ENCODE assay signal across 12 cellular contexts in the genomic region with DNA sequence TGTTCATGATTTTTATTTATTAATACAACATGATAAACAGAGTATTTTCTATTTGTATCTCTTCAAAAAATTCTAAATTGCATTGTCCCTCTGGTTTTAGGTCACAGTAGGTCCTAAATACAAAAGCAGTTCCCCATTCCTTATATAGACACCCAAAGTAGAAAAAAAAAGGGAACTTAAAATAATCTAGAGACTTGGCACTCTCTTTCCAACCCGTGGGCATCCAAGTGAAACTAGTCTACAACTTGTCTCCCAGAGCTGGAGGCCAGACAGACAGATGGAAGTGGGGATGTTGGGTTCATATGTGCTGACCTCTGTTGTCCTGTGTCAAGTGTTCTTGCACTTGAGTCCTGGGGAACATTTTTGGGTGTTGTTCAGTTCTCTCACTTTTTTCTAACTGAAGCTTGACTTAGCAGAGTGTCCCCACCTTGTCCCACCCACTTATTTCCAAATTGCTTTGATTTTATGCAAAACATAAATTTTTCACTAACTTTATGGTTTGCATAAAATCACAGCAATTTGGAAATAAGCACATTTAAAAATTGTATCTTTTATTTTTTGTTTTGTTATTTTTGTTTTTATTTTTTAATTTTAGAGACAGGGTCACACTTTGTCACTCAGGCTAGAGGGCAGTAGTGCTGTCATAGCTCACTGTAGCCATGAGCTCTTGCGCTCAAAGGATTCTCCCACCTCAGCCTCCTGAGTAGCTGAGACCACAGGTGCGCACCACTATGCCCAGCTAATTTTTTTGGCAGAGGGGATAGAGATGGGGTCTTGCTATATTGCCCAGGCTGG. TPM values are rescaled to one million over a fixed set of nuclear protein-coding genes. Genes with fewer than 3 reads are reported as not detected.
DNase-seq lines count a peak whose midpoint lies in the region; TF ChIP-seq lines count a peak whose summit lies in the region.
"Had no signal": no experiment of that assay in that cellular context is flagged by ENCODE, and none has a peak within 500 bp of the region (broad histone marks: within the 10 kb centered on the region; RNA-seq: fewer than 3 reads in every experiment).

No MANE protein-coding gene starts in this region.

- H3K27me3 ChIP-seq in spleen (replicated peaks in 1 of 7): no peaks in the 10 kb centered on the region

- no peaks in the 10 kb centered on the region for H3K9me3 Mint-ChIP-seq in T-helper 1 cell treated with Interleukin-12 subunit alpha and Interleukin-12 subunit beta and Interleukin-4 antibody, amounts not matched to agents 30 μg/mL and 1 μg/mL, for 36 hours
- H3K9me3 Mint-ChIP-seq in activated naive CD8-positive, alpha-beta T cell treated with anti-CD3 and anti-CD28 coated beads for 36 hours: peaks cover 4% of the 10 kb centered on the region

- no peak for DNase-seq in T-helper 1 cell
- DNase-seq in MV-4-11 (lab: John Stamatoyannopoulos, UW): peak; percentile 98
- no peak for DNase-seq in activated naive CD8-positive, alpha-beta T cell treated with anti-CD3 and anti-CD28 coated beads for 36 hours
- DNase-seq in spleen: no peak
- DNase-seq in NCI-H82 (lab: John Stamatoyannopoulos, UW): no peak
- DNase-seq in activated gamma-delta T cell treated with Interleukin-2 at 50 U/mL for 16 hours: no peak
- DNase-seq in A172 (ENCODE audit: low spot score): no peak
- DNase-seq: dorsolateral prefrontal cortex; IMR-90; stimulated activated naive CD4-positive, alpha-beta T cell treated with Interleukin-2 at 50 U/mL for 16 hours had no signal

- H3K27ac ChIP-seq in spleen: peak overlapping the region; percentile 76 to 93 (median 88)
- H3K27ac ChIP-seq: 22Rv1 had no signal

- no peak for TF ChIP-seq POLR2A in spleen (IDR thresholded peaks at IDR 0.05)

- H3K27ac Mint-ChIP-seq in T-helper 1 cell treated with Interleukin-12 subunit alpha and Interleukin-12 subunit beta and Interleukin-4 antibody, amounts not matched to agents 30 μg/mL and 1 μg/mL, for 36 hours: peak overlapping the region; percentile 91
- peak overlapping the region; percentile 96 for H3K27ac Mint-ChIP-seq in activated naive CD8-positive, alpha-beta T cell treated with anti-CD3 and anti-CD28 coated beads for 36 hours

- H3K4me3 Mint-ChIP-seq in T-helper 1 cell treated with Interleukin-12 subunit alpha and Interleukin-12 subunit beta and Interleukin-4 antibody, amounts not matched to agents 30 μg/mL and 1 μg/mL, for 36 hours: peak overlapping the region; percentile 60
- H3K4me3 Mint-ChIP-seq in activated naive CD8-positive, alpha-beta T cell treated with anti-CD3 and anti-CD28 coated beads for 36 hours: peak overlapping the region; percentile 12

- peaks cover 28% of the 10 kb centered on the region for H3K36me3 Mint-ChIP-seq in T-helper 1 cell treated with Interleukin-12 subunit alpha and Interleukin-12 subunit beta and Interleukin-4 antibody, amounts not matched to agents 30 μg/mL and 1 μg/mL, for 36 hours (ENCODE audit: low read depth)
- H3K36me3 Mint-ChIP-seq in activated naive CD8-positive, alpha-beta T cell treated with anti-CD3 and anti-CD28 coated beads for 36 hours: peaks cover 33% of the 10 kb centered on the region

- 59 to 65% (median 61%) methylated on average over 3 of the region's 3 CpGs for WGBS in spleen, 5 donors

- no peaks in the 10 kb centered on the region for H3K9me3 ChIP-seq in spleen

- intact Hi-C loops in spleen (cut with DNase I; ENCODE audit: low total_unique reads): no loop called here

- peaks cover 53% of the 10 kb centered on the region for H3K4me1 Mint-ChIP-seq in T-helper 1 cell treated with Interleukin-12 subunit alpha and Interleukin-12 subunit beta and Interleukin-4 antibody, amounts not matched to agents 30 μg/mL and 1 μg/mL, for 36 hours (ENCODE audit: low read depth)
- H3K4me1 Mint-ChIP-seq in activated naive CD8-positive, alpha-beta T cell treated with anti-CD3 and anti-CD28 coated beads for 36 hours: peaks cover 61% of the 10 kb centered on the region

- peak overlapping the region in 1 of 8 donors; percentile 17 for H3K4me3 ChIP-seq in spleen
- H3K4me3 ChIP-seq: dorsolateral prefrontal cortex had no signal

- H3K36me3 ChIP-seq in spleen: peaks cover 0 to 12% (median 0%) of the 10 kb centered on the region in 6 donors

- H3K27me3 Mint-ChIP-seq in T-helper 1 cell treated with Interleukin-12 subunit alpha and Interleukin-12 subunit beta and Interleukin-4 antibody, amounts not matched to agents 30 μg/mL and 1 μg/mL, for 36 hours (ENCODE audit: low read depth): no peaks in the 10 kb centered on the region
- no peaks in the 10 kb centered on the region for H3K27me3 Mint-ChIP-seq in activated naive CD8-positive, alpha-beta T cell treated with anti-CD3 and anti-CD28 coated beads for 36 hours

- peaks cover 33 to 99% (median 83%) of the 10 kb centered on the region in 6 donors for H3K4me1 ChIP-seq in spleen

- no peak for TF ChIP-seq CTCF in spleen (IDR thresholded peaks at IDR 0.05 in 8 of 11, conservative IDR thresholded peaks at IDR 0.05 in 3 of 11)

RNA-seq across cellular contexts. Expression of a gene that starts 43.0 kb away (rescaled TPM):
- 10 to 100 TPM; 66.3 to 68.0 TPM for total RNA-seq in activated naive CD8-positive, alpha-beta T cell treated with anti-CD3 and anti-CD28 coated beads for 36 hours
- 100 to 1,000 TPM in 1 of 7 donors, 10 to 100 TPM in 6; 67.8 to 136 (median 84.6) TPM for total RNA-seq in spleen
- 10 to 100 TPM; 19.7 to 24.9 (median 21.8) TPM for polyA plus RNA-seq in spleen
- not detected in 2 replicates for total RNA-seq in A172 (2014; rRNA removed; shearing (Covaris generic))
- total RNA-seq: IMR-90 had no signal
- polyA plus RNA-seq: IMR-90 had no signal

Comparison
In these comparisons a context has a peak if more than half of its experiments do, and no peak if none do; other contexts are left out.
1. RNA of a gene that starts 43.0 kb away (total RNA-seq): 67.8 to 136 TPM in spleen and 66.3 to 68.0 TPM in activated naive CD8-positive, alpha-beta T cell treated with anti-CD3 and anti-CD28 coated beads for 36 hours; not detected in A172; every median in the first group is over 10 times any median in the second.